In genomic region chr1:56360021-56360420, GRCh38 we compare ENCODE assay signal across 21 cellular contexts.
"Had no signal": no experiment of that assay in that cellular context is flagged by ENCODE, and none has a peak within 500 bp of the region (broad histone marks: within the 10 kb centered on the region; RNA-seq: fewer than 3 reads in every experiment).

No MANE protein-coding gene starts in this region.

- H3K36me3 Mint-ChIP-seq: T-cell had no signal

- H3K4me3 ChIP-seq: cardiac muscle cell, heart left ventricle, left ventricle myocardium inferior, right atrium auricular region, tibial artery had no signal

- H3K36me3 ChIP-seq: cardiac muscle cell, heart left ventricle, left ventricle myocardium inferior, right atrium auricular region, tibial artery had no signal

- ATAC-seq: activated CD8-positive, alpha-beta T cell treated with anti-CD3 and anti-CD28 coated beads for 36 hours; activated T-helper 17 cell treated with anti-CD3 and anti-CD28 coated beads, Interleukin-2, amount 50 U/mL, for 72 hours; heart left ventricle; stimulated activated naive CD8-positive, alpha-beta T cell treated with anti-CD3 and anti-CD28 coated beads, Interleukin-15, Interleukin-2, amounts not matched to agents 100 U/mL and 50 U/mL, for 24 hours; T-cell had no signal

- H3K4me3 Mint-ChIP-seq: activated CD4-positive, alpha-beta T cell treated with anti-CD3 and anti-CD28 coated beads, Interleukin-2, amount 10 ng/mL, durations not matched to agents 24 days and 14 days; activated CD8-positive, alpha-beta T cell treated with anti-CD3 and anti-CD28 coated beads for 36 hours; activated naive CD4-positive, alpha-beta T cell treated with anti-CD3 and anti-CD28 coated beads for 36 hours; activated T-helper 17 cell treated with anti-CD3 and anti-CD28 coated beads, Interleukin-2, amount 50 U/mL, for 72 hours; T-cell had no signal

- DNase-seq: activated CD4-positive, alpha-beta T cell treated with anti-CD3 and anti-CD28 coated beads, Interleukin-2, amount 10 ng/mL, durations not matched to agents 24 days and 14 days; activated CD8-positive, alpha-beta T cell treated with anti-CD3 and anti-CD28 coated beads for 36 hours; activated naive CD4-positive, alpha-beta T cell treated with anti-CD3 and anti-CD28 coated beads for 36 hours; activated T-cell treated with anti-CD3 and anti-CD28 coated beads, Interleukin-2, amount 50 U/mL, for 1 hour; anterior cingulate cortex; heart left ventricle; kidney glomerular epithelial cell; left ventricle myocardium inferior; mammary epithelial cell; stimulated activated CD4-positive, alpha-beta T cell treated with anti-CD3 and anti-CD28 coated beads, Interleukin-2, amount 100 ng/mL, for 24 hours; stimulated activated naive CD8-positive, alpha-beta T cell treated with anti-CD3 and anti-CD28 coated beads, Interleukin-15, Interleukin-2, amounts not matched to agents 100 U/mL and 50 U/mL, for 24 hours; substantia nigra; T-cell; tibial artery had no signal

- H3K27ac Mint-ChIP-seq: activated CD4-positive, alpha-beta T cell treated with anti-CD3 and anti-CD28 coated beads, Interleukin-2, amount 10 ng/mL, durations not matched to agents 24 days and 14 days; activated CD8-positive, alpha-beta T cell treated with anti-CD3 and anti-CD28 coated beads for 36 hours; activated naive CD4-positive, alpha-beta T cell treated with anti-CD3 and anti-CD28 coated beads for 36 hours; activated T-helper 17 cell treated with anti-CD3 and anti-CD28 coated beads, Interleukin-2, amount 50 U/mL, for 72 hours; progenitor cell of endocrine pancreas; T-cell had no signal

- H3K9me3 Mint-ChIP-seq: activated CD4-positive, alpha-beta T cell treated with anti-CD3 and anti-CD28 coated beads, Interleukin-2, amount 10 ng/mL, durations not matched to agents 24 days and 14 days; activated CD8-positive, alpha-beta T cell treated with anti-CD3 and anti-CD28 coated beads for 36 hours; activated naive CD4-positive, alpha-beta T cell treated with anti-CD3 and anti-CD28 coated beads for 36 hours; activated T-helper 17 cell treated with anti-CD3 and anti-CD28 coated beads, Interleukin-2, amount 50 U/mL, for 72 hours had no signal

- H3K27me3 Mint-ChIP-seq: activated CD4-positive, alpha-beta T cell treated with anti-CD3 and anti-CD28 coated beads, Interleukin-2, amount 10 ng/mL, durations not matched to agents 24 days and 14 days; activated CD8-positive, alpha-beta T cell treated with anti-CD3 and anti-CD28 coated beads for 36 hours; progenitor cell of endocrine pancreas had no signal

- H3K27ac ChIP-seq: cardiac muscle cell, epithelial cell of prostate, heart left ventricle, left ventricle myocardium inferior, right atrium auricular region, tibial artery had no signal

- FAIRE-seq: frontal cortex, urothelium cell line had no signal

- H3K9me3 ChIP-seq: heart left ventricle, left ventricle myocardium inferior, right atrium auricular region, tibial artery had no signal

- H3K27me3 ChIP-seq: cardiac muscle cell, heart left ventricle, right atrium auricular region, tibial artery had no signal

- H3K4me1 ChIP-seq: tibial artery had no signal

- H3K4me1 Mint-ChIP-seq: activated CD4-positive, alpha-beta T cell treated with anti-CD3 and anti-CD28 coated beads, Interleukin-2, amount 10 ng/mL, durations not matched to agents 24 days and 14 days; activated T-helper 17 cell treated with anti-CD3 and anti-CD28 coated beads, Interleukin-2, amount 50 U/mL, for 72 hours; T-cell had no signal
